ENCODE assay signal across 7 cellular contexts in genomic region chr2:7966032-7966431, GRCh38.
"Had no signal": no experiment of that assay in that cellular context is flagged by ENCODE, and none has a peak within 500 bp of the region (broad histone marks: within the 10 kb centered on the region; RNA-seq: fewer than 3 reads in every experiment).

No MANE protein-coding gene starts in this region.

- H3K4me1 ChIP-seq: HAP-1 had no signal

- ATAC-seq: HCT116, HepG2 had no signal

- DNase-seq: GM23248, GOT3, H7, HFFc6 had no signal

- H3K9me3 ChIP-seq: HAP-1 had no signal

- H3K4me3 ChIP-seq: GM23248, HAP-1 had no signal

- H3K36me3 ChIP-seq: HAP-1 had no signal
